Comparison of ENCODE assay signal across 1 cellular context in the genomic region with DNA sequence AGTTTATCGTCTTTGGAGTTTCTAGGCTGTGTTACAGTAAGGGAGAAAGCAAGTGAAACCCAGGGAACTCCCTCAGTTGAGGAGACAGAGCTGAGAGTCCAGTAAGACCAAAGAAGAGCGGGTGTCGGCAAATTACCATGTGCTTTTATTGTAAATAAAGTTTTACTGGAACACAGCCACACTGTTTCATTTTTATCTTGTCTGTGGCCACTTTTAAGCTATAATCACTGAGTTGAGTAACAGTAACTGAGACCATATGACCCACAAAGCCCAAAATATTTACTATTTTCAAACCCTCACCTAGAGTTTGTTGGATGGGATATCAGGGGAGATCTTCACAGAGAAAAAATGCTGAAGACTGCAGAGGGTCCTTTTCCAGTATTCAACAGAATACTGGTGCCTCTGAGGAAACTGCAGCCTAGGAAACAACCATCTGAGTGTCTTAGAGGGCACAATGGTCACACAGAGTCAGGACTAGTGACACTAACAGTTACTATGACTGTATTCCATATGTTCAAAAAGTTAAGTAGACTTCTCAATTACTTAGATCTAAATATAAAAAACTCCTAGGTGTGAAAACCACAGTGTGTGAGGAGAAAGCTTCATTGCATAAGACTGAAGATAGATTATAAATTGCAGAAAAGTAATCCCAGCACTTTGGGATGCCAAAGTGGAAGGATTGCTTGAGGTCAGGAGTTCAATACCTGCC.
TF ChIP-seq lines count a peak whose summit lies in the region.

No MANE protein-coding gene starts in this region.

TF ChIP-seq in HepG2, 621 proteins besides CTCF, POLR2A, EP300 and RAD21:
- TF ChIP-seq, protein P1, sequence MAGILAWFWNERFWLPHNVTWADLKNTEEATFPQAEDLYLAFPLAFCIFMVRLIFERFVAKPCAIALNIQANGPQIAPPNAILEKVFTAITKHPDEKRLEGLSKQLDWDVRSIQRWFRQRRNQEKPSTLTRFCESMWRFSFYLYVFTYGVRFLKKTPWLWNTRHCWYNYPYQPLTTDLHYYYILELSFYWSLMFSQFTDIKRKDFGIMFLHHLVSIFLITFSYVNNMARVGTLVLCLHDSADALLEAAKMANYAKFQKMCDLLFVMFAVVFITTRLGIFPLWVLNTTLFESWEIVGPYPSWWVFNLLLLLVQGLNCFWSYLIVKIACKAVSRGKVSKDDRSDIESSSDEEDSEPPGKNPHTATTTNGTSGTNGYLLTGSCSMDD (CRISPR knock-in tag; IDR thresholded peaks at IDR 0.05): no peak
- TF ChIP-seq, protein P2, sequence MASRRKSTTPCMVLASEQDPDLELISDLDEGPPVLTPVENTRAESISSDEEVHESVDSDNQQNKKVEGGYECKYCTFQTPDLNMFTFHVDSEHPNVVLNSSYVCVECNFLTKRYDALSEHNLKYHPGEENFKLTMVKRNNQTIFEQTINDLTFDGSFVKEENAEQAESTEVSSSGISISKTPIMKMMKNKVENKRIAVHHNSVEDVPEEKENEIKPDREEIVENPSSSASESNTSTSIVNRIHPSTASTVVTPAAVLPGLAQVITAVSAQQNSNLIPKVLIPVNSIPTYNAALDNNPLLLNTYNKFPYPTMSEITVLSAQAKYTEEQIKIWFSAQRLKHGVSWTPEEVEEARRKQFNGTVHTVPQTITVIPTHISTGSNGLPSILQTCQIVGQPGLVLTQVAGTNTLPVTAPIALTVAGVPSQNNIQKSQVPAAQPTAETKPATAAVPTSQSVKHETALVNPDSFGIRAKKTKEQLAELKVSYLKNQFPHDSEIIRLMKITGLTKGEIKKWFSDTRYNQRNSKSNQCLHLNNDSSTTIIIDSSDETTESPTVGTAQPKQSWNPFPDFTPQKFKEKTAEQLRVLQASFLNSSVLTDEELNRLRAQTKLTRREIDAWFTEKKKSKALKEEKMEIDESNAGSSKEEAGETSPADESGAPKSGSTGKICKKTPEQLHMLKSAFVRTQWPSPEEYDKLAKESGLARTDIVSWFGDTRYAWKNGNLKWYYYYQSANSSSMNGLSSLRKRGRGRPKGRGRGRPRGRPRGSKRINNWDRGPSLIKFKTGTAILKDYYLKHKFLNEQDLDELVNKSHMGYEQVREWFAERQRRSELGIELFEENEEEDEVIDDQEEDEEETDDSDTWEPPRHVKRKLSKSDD (CRISPR knock-in tag; IDR thresholded peaks at IDR 0.05; ENCODE audit: low read depth): no peak
- TF ChIP-seq RFXAP (CRISPR knock-in tag; IDR thresholded peaks at IDR 0.05; ENCODE audit: borderline replicate concordance) (no peak), ISL2 (CRISPR knock-in tag; IDR thresholded peaks at IDR 0.05) (no peak), CBFB (CRISPR knock-in tag; IDR thresholded peaks at IDR 0.05) (no peak)
- TF ChIP-seq, protein P3, sequence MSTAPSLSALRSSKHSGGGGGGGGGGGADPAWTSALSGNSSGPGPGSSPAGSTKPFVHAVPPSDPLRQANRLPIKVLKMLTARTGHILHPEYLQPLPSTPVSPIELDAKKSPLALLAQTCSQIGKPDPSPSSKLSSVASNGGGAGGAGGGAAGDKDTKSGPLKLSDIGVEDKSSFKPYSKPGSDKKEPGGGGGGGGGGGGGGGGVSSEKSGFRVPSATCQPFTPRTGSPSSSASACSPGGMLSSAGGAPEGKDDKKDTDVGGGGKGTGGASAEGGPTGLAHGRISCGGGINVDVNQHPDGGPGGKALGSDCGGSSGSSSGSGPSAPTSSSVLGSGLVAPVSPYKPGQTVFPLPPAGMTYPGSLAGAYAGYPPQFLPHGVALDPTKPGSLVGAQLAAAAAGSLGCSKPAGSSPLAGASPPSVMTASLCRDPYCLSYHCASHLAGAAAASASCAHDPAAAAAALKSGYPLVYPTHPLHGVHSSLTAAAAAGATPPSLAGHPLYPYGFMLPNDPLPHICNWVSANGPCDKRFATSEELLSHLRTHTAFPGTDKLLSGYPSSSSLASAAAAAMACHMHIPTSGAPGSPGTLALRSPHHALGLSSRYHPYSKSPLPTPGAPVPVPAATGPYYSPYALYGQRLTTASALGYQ (CRISPR knock-in tag; IDR thresholded peaks at IDR 0.05): no peak
TF ChIP-seq in HepG2: peak in this region for 0.
